Comparison of ENCODE assay signal across 1 cellular context in the genomic region with DNA sequence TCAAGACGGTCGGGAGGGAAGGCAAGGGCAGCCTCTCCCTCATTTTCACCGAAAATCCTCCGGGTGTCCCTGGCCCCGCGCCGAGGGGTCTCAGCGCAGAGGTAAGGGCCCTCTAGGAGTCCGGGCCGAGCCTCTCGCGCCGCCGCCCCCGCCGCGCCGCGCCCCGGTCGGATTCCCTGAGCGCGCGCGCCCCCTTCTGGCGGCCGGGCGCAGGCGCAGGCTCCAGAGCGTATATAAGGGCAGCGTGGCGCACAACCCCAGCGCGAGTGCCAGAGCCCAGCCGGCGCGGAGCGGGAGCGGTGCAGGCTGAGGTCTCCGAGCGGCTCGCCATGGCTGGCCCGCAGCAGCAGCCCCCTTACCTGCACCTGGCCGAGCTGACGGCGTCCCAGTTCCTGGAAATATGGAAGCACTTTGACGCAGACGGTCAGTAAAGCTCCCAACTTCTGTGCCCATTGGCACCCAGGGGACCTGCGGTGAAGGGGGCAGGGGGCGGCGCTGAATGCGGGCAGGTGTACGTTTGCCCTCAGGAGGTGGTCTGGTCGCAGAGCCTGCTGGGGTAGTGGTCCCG.
TF ChIP-seq lines count a peak whose summit lies in the region.

A gene with protein sequence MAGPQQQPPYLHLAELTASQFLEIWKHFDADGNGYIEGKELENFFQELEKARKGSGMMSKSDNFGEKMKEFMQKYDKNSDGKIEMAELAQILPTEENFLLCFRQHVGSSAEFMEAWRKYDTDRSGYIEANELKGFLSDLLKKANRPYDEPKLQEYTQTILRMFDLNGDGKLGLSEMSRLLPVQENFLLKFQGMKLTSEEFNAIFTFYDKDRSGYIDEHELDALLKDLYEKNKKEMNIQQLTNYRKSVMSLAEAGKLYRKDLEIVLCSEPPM (plus strand): TSS at position 260 of the 568 bp plus-strand sequence. CDS start 70 bp downstream, at position 330.

TF ChIP-seq in HepG2, 621 proteins besides CTCF, POLR2A, EP300 and RAD21 (continued from another document and continues in another):
- TF ChIP-seq, protein P1, sequence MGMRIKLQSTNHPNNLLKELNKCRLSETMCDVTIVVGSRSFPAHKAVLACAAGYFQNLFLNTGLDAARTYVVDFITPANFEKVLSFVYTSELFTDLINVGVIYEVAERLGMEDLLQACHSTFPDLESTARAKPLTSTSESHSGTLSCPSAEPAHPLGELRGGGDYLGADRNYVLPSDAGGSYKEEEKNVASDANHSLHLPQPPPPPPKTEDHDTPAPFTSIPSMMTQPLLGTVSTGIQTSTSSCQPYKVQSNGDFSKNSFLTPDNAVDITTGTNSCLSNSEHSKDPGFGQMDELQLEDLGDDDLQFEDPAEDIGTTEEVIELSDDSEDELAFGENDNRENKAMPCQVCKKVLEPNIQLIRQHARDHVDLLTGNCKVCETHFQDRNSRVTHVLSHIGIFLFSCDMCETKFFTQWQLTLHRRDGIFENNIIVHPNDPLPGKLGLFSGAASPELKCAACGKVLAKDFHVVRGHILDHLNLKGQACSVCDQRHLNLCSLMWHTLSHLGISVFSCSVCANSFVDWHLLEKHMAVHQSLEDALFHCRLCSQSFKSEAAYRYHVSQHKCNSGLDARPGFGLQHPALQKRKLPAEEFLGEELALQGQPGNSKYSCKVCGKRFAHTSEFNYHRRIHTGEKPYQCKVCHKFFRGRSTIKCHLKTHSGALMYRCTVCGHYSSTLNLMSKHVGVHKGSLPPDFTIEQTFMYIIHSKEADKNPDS (CRISPR knock-in tag; IDR thresholded peaks at IDR 0.05), result no peak
- TF ChIP-seq ZKSCAN8 (CRISPR knock-in tag; IDR thresholded peaks at IDR 0.05; ENCODE audit: borderline replicate concordance) (no peak), ZNF441 (CRISPR knock-in tag; IDR thresholded peaks at IDR 0.05; ENCODE audit: borderline replicate concordance) (peak; percentile 67; the same call in 1 of the 2 replicates), MED13 (CRISPR knock-in tag; IDR thresholded peaks at IDR 0.05) (no peak), GABPB1 (CRISPR knock-in tag; IDR thresholded peaks at IDR 0.05) (peak; percentile 55; the same call in 1 of the 2 replicates), HCFC1 (IDR thresholded peaks at IDR 0.05; ENCODE audit: low read depth, low read length) (no peak), ZNF709 (CRISPR knock-in tag; IDR thresholded peaks at IDR 0.05) (no peak), JARID2 (CRISPR knock-in tag; IDR thresholded peaks at IDR 0.05; ENCODE audit: insufficient replicate concordance) (no peak), ZBTB42 (CRISPR knock-in tag; IDR thresholded peaks at IDR 0.05) (no peak), ZFYVE20 (CRISPR knock-in tag; IDR thresholded peaks at IDR 0.05; ENCODE audit: borderline replicate concordance, low read depth) (no peak), ZNF724P (CRISPR knock-in tag; IDR thresholded peaks at IDR 0.05; ENCODE audit: borderline replicate concordance) (no peak), ZNF383 (CRISPR knock-in tag; IDR thresholded peaks at IDR 0.05; ENCODE audit: borderline replicate concordance) (no peak), NR2F6 (IDR thresholded peaks at IDR 0.05) (no peak), NR2F6 (CRISPR knock-in tag; IDR thresholded peaks at IDR 0.05) (no peak), ZNF331 (CRISPR knock-in tag; IDR thresholded peaks at IDR 0.05) (no peak), ZNF775 (CRISPR knock-in tag; IDR thresholded peaks at IDR 0.05; ENCODE audit: borderline replicate concordance) (no peak), ZNF251 (CRISPR knock-in tag; IDR thresholded peaks at IDR 0.05) (no peak), ZNF468 (CRISPR knock-in tag; IDR thresholded peaks at IDR 0.05) (no peak), ZNF138 (CRISPR knock-in tag; IDR thresholded peaks at IDR 0.05; ENCODE audit: low read depth) (no peak), ZNF567 (CRISPR knock-in tag; IDR thresholded peaks at IDR 0.05; ENCODE audit: borderline replicate concordance) (no peak), ZSCAN12 (CRISPR knock-in tag; IDR thresholded peaks at IDR 0.05) (no peak), ZNF460 (CRISPR knock-in tag; IDR thresholded peaks at IDR 0.05; ENCODE audit: borderline replicate concordance) (no peak), ZNF564 (CRISPR knock-in tag; IDR thresholded peaks at IDR 0.05) (no peak), ZNF543 (CRISPR knock-in tag; IDR thresholded peaks at IDR 0.05) (no peak), FOXK2 (IDR thresholded peaks at IDR 0.05) (no peak), SP1 (IDR thresholded peaks at IDR 0.05) (no peak), SP1 (CRISPR knock-in tag; IDR thresholded peaks at IDR 0.05) (no peak), ZNF180 (CRISPR knock-in tag; IDR thresholded peaks at IDR 0.05; ENCODE audit: borderline replicate concordance, low read depth) (no peak), ZNF317 (CRISPR knock-in tag; IDR thresholded peaks at IDR 0.05) (no peak), STAG1 (CRISPR knock-in tag; IDR thresholded peaks at IDR 0.05) (peak; percentile 89), ETV5 (CRISPR knock-in tag; IDR thresholded peaks at IDR 0.05; ENCODE audit: borderline replicate concordance) (0 out of 2 replicates have a peak, but pooled peaks have one; percentile 13), TCF7L2 (IDR thresholded peaks at IDR 0.05; ENCODE audit: low read depth, low read length) (no peak), PRPF4 (IDR thresholded peaks at IDR 0.05; ENCODE audit: low read depth, low read length, poor library complexity, severe bottlenecking) (no peak), ZNF615 (CRISPR knock-in tag; IDR thresholded peaks at IDR 0.05; ENCODE audit: borderline replicate concordance) (no peak)
- TF ChIP-seq, protein P2, sequence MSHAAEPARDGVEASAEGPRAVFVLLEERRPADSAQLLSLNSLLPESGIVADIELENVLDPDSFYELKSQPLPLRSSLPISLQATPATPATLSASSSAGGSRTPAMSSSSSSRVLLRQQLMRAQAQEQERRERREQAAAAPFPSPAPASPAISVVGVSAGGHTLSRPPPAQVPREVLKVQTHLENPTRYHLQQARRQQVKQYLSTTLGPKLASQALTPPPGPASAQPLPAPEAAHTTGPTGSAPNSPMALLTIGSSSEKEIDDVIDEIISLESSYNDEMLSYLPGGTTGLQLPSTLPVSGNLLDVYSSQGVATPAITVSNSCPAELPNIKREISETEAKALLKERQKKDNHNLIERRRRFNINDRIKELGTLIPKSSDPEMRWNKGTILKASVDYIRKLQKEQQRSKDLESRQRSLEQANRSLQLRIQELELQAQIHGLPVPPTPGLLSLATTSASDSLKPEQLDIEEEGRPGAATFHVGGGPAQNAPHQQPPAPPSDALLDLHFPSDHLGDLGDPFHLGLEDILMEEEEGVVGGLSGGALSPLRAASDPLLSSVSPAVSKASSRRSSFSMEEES (CRISPR knock-in tag; IDR thresholded peaks at IDR 0.05), result no peak
- TF ChIP-seq, protein P3, sequence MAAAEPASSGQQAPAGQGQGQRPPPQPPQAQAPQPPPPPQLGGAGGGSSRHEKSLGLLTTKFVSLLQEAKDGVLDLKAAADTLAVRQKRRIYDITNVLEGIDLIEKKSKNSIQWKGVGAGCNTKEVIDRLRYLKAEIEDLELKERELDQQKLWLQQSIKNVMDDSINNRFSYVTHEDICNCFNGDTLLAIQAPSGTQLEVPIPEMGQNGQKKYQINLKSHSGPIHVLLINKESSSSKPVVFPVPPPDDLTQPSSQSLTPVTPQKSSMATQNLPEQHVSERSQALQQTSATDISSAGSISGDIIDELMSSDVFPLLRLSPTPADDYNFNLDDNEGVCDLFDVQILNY (CRISPR knock-in tag; conservative IDR thresholded peaks at IDR 0.05), result no peak
- TF ChIP-seq, protein P4, sequence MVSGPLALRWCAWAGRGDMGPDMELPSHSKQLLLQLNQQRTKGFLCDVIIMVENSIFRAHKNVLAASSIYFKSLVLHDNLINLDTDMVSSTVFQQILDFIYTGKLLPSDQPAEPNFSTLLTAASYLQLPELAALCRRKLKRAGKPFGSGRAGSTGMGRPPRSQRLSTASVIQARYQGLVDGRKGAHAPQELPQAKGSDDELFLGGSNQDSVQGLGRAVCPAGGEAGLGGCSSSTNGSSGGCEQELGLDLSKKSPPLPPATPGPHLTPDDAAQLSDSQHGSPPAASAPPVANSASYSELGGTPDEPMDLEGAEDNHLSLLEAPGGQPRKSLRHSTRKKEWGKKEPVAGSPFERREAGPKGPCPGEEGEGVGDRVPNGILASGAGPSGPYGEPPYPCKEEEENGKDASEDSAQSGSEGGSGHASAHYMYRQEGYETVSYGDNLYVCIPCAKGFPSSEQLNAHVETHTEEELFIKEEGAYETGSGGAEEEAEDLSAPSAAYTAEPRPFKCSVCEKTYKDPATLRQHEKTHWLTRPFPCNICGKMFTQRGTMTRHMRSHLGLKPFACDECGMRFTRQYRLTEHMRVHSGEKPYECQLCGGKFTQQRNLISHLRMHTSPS (CRISPR knock-in tag; IDR thresholded peaks at IDR 0.05; ENCODE audit: low read depth), result no peak
- TF ChIP-seq, protein P5, sequence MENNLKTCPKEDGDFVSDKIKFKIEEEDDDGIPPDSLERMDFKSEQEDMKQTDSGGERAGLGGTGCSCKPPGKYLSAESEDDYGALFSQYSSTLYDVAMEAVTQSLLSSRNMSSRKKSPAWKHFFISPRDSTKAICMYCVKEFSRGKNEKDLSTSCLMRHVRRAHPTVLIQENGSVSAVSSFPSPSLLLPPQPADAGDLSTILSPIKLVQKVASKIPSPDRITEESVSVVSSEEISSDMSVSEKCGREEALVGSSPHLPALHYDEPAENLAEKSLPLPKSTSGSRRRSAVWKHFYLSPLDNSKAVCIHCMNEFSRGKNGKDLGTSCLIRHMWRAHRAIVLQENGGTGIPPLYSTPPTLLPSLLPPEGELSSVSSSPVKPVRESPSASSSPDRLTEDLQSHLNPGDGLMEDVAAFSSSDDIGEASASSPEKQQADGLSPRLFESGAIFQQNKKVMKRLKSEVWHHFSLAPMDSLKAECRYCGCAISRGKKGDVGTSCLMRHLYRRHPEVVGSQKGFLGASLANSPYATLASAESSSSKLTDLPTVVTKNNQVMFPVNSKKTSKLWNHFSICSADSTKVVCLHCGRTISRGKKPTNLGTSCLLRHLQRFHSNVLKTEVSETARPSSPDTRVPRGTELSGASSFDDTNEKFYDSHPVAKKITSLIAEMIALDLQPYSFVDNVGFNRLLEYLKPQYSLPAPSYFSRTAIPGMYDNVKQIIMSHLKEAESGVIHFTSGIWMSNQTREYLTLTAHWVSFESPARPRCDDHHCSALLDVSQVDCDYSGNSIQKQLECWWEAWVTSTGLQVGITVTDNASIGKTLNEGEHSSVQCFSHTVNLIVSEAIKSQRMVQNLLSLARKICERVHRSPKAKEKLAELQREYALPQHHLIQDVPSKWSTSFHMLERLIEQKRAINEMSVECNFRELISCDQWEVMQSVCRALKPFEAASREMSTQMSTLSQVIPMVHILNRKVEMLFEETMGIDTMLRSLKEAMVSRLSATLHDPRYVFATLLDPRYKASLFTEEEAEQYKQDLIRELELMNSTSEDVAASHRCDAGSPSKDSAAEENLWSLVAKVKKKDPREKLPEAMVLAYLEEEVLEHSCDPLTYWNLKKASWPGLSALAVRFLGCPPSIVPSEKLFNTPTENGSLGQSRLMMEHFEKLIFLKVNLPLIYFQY (CRISPR knock-in tag; IDR thresholded peaks at IDR 0.05; ENCODE audit: borderline replicate concordance), result no peak
- TF ChIP-seq, protein P6, sequence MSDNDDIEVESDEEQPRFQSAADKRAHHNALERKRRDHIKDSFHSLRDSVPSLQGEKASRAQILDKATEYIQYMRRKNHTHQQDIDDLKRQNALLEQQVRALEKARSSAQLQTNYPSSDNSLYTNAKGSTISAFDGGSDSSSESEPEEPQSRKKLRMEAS (IDR thresholded peaks at IDR 0.05), result peak; percentile 54; the same call in 1 of the 2 replicates
- TF ChIP-seq, protein P7, sequence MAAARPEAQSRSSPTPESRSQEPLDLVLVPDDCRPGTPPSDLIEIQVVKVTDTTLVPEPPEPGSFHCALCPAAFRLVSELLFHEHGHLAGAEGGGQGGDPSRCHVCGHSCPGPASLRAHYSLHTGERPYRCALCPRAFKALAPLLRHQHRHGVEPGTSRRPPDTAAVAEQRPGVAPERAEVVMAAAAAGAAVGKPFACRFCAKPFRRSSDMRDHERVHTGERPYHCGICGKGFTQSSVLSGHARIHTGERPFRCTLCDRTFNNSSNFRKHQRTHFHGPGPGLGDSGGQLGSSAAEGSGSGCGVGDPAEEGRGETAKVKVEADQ (CRISPR knock-in tag; IDR thresholded peaks at IDR 0.05; ENCODE audit: borderline replicate concordance), result no peak
- TF ChIP-seq, protein P8, sequence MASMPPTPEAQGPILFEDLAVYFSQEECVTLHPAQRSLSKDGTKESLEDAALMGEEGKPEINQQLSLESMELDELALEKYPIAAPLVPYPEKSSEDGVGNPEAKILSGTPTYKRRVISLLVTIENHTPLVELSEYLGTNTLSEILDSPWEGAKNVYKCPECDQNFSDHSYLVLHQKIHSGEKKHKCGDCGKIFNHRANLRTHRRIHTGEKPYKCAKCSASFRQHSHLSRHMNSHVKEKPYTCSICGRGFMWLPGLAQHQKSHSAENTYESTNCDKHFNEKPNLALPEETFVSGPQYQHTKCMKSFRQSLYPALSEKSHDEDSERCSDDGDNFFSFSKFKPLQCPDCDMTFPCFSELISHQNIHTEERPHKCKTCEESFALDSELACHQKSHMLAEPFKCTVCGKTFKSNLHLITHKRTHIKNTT (CRISPR knock-in tag; IDR thresholded peaks at IDR 0.05), result no peak
- TF ChIP-seq, protein P9, sequence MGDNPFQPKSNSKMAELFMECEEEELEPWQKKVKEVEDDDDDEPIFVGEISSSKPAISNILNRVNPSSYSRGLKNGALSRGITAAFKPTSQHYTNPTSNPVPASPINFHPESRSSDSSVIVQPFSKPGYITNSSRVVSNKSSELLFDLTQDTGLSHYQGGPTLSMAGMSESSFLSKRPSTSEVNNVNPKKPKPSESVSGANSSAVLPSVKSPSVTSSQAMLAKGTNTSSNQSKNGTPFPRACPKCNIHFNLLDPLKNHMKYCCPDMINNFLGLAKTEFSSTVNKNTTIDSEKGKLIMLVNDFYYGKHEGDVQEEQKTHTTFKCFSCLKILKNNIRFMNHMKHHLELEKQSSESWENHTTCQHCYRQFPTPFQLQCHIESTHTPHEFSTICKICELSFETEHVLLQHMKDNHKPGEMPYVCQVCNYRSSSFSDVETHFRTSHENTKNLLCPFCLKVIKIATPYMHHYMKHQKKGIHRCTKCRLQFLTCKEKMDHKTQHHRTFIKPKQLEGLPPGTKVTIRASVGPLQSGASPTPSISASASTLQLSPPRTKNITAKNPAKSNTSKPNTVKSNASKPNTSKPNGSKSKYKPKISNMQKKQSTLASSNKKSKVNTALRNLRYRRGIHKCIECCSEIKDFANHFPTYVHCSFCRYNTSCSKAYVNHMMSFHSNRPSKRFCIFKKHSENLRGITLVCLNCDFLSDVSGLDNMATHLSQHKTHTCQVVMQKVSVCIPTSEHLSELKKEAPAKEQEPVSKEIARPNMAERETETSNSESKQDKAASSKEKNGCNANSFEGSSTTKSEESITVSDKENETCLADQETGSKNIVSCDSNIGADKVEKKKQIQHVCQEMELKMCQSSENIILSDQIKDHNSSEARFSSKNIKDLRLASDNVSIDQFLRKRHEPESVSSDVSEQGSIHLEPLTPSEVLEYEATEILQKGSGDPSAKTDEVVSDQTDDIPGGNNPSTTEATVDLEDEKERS (CRISPR knock-in tag; IDR thresholded peaks at IDR 0.05), result no peak
- TF ChIP-seq, protein P10, sequence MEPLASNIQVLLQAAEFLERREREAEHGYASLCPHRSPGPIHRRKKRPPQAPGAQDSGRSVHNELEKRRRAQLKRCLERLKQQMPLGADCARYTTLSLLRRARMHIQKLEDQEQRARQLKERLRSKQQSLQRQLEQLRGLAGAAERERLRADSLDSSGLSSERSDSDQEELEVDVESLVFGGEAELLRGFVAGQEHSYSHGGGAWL (CRISPR knock-in tag; IDR thresholded peaks at IDR 0.05), result 0 out of 2 replicates have a peak, but pooled peaks have one; percentile 43
- TF ChIP-seq, protein P11, sequence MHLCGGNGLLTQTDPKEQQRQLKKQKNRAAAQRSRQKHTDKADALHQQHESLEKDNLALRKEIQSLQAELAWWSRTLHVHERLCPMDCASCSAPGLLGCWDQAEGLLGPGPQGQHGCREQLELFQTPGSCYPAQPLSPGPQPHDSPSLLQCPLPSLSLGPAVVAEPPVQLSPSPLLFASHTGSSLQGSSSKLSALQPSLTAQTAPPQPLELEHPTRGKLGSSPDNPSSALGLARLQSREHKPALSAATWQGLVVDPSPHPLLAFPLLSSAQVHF (CRISPR knock-in tag; IDR thresholded peaks at IDR 0.05), result no peak
